In the genomic region with DNA sequence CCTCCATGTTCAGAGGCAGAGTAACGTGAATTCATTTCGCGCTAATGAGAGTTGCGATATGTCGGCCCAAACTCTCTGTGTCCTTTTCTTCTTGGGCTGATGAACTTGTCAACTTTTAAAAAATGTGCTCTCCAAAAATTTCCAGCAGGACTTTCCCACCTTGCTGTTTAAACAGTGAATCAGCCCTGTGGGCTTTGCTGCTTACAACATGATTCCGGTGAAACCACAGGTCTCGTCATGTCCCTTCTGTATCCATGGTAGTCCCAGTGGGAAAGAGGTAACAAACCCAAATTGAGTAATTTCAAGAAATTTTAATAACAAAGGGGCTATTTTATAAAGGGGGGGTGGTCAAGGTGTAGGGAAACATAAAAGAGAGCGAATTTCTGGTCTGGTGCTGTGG, we compare ENCODE assay signal across 23 cellular contexts.
"Had no signal": no experiment of that assay in that cellular context is flagged by ENCODE, and none has a peak within 500 bp of the region (broad histone marks: within the 10 kb centered on the region; RNA-seq: fewer than 3 reads in every experiment).

No MANE protein-coding gene starts in this region.

- H3K4me3 ChIP-seq: esophagus squamous epithelium, left ventricle myocardium inferior, lung, mucosa of descending colon, skin epidermis, testis, uterus had no signal

- FAIRE-seq: endothelial cell of umbilical vein, frontal cortex had no signal

- H3K4me1 ChIP-seq: testis, uterus had no signal

- DNase-seq: activated CD4-positive, alpha-beta T cell treated with anti-CD3 and anti-CD28 coated beads for 36 hours; activated CD4-positive, CD25-positive, alpha-beta regulatory T cell; activated effector memory CD4-positive, alpha-beta T cell treated with Interleukin-2 at 50 U/mL for 16 hours; activated naive CD4-positive, alpha-beta T cell treated with Interleukin-2 at 50 U/mL for 16 hours; anterior cingulate cortex; caudate nucleus; esophagus squamous epithelium; left ventricle myocardium inferior; mucosa of descending colon; retina; stimulated activated CD4-positive, alpha-beta T cell treated with anti-CD3 and anti-CD28 coated beads, Interleukin-12 subunit alpha, Interleukin-12 subunit beta, amount 100 ng/mL, for 4 hours; stimulated activated CD4-positive, alpha-beta T cell treated with anti-CD3 and anti-CD28 coated beads, Interleukin-4, amount 100 ng/mL, for 1 hour; stimulated activated naive CD8-positive, alpha-beta T cell treated with anti-CD3 and anti-CD28 coated beads, Interleukin-15, Interleukin-2, amounts not matched to agents 100 U/mL and 50 U/mL, for 24 hours; T-helper 17 cell; testis; trophoblast cell; uterus had no signal

- H3K9me3 ChIP-seq: esophagus squamous epithelium, mucosa of descending colon, testis, uterus had no signal

- H3K27ac ChIP-seq: left ventricle myocardium inferior, skin epidermis, testis, uterus had no signal

- ATAC-seq: activated CD4-positive, alpha-beta T cell treated with anti-CD3 and anti-CD28 coated beads for 36 hours; mucosa of descending colon; natural killer cell treated with Interleukin-12 subunit alpha and Interleukin-12 subunit beta and Interleukin-15 and Interleukin-18, amount 100 ng/mL, for 72 hours; sciatic nerve; stimulated activated naive CD8-positive, alpha-beta T cell treated with anti-CD3 and anti-CD28 coated beads, Interleukin-15, Interleukin-2, amounts not matched to agents 100 U/mL and 50 U/mL, for 24 hours; T-helper 17 cell had no signal

- H3K36me3 ChIP-seq: esophagus squamous epithelium, left ventricle myocardium inferior, uterus had no signal

- H3K27me3 ChIP-seq: esophagus squamous epithelium, testis, uterus had no signal
